Comparison of ENCODE assay signal across 14 cellular contexts in genomic region chr12:108816652-108817335, GRCh38. TPM values are rescaled to one million over a fixed set of nuclear protein-coding genes. Genes with fewer than 3 reads are reported as not detected.
DNase-seq lines count a peak whose midpoint lies in the region; ATAC-seq, FAIRE-seq and TF ChIP-seq lines count a peak whose summit lies in the region.
"Had no signal": no experiment of that assay in that cellular context is flagged by ENCODE, and none has a peak within 500 bp of the region (broad histone marks: within the 10 kb centered on the region; RNA-seq: fewer than 3 reads in every experiment).

No MANE protein-coding gene starts in this region.

- peak overlapping the region; percentile 83 for H3K27ac Mint-ChIP-seq in T-helper 17 cell

- CTCF ChIA-PET in GM10248 (lab: Yijun Ruan, JAX) = interaction anchor here (1.0 to 4.4 kb wide), 4 partner anchors 10 to 199 kb away, joined by 4 to 32 read pairs (median 5); no protein-coding TSS in a partner anchor

- H3K4me1 Mint-ChIP-seq in T-helper 17 cell = peaks cover 2% of the 10 kb centered on the region

- no peak overlapping the region for H3K4me3 Mint-ChIP-seq in T-helper 17 cell

- ATAC-seq in T-helper 17 cell (no peak), Right ventricle myocardium superior (ENCODE audit: poor library complexity) (peak; percentile 65), sciatic nerve (peak; percentile 12), HG03460 (IDR thresholded peaks at IDR 0.05; ENCODE audit: unreplicated experiment) (no peak)

- peak; percentile 41 for DNase-seq in DMS79 treated with DMSO at 0.1 percent for 48 hours (lab: John Stamatoyannopoulos, UW)
- no peak for DNase-seq in T-helper 17 cell
- peak; percentile 81 for DNase-seq in Right ventricle myocardium superior
- no peak for DNase-seq in sciatic nerve (ENCODE audit: low spot score)
- DNase-seq in NK-92 (lab: John Stamatoyannopoulos, UW; ENCODE audit: unreplicated experiment) = no peak
- DNase-seq in GM10248 (ENCODE audit: extremely low spot score) = no peak
- DNase-seq in RCC 7860 (ENCODE audit: low spot score) = no peak
- DNase-seq: activated effector memory CD4-positive, alpha-beta T cell treated with anti-CD3 and anti-CD28 coated beads, Interleukin-2, amount 50 U/mL, for 16 hours; Caco-2; NCI-H1417 treated with DMSO at 0.1 percent for 48 hours; occipital lobe; stimulated activated CD4-positive, alpha-beta T cell treated with anti-CD3 and anti-CD28 coated beads, Interleukin-1b, Interleukin-23, amount 100 ng/mL, for 48 hours had no signal

- H3K36me3 Mint-ChIP-seq in T-helper 17 cell (ENCODE audit: low read depth) = peaks cover 4% of the 10 kb centered on the region

- no peaks in the 10 kb centered on the region for H3K9me3 ChIP-seq in T-helper 17 cell (ENCODE audit: control insufficient read depth, low read length, poor library complexity, severe bottlenecking)
- H3K9me3 ChIP-seq: Caco-2 had no signal

- no peaks in the 10 kb centered on the region for H3K27me3 Mint-ChIP-seq in T-helper 17 cell

- TF ChIP-seq CTCF in GM10248 (IDR thresholded peaks at IDR 0.05; ENCODE audit: control extremely low read depth, extremely low read depth, low read depth, missing control alignments) = no peak

- POLR2A ChIA-PET in GM10248 (lab: Yijun Ruan, JAX) = no interaction called here

- FAIRE-seq in RCC 7860 (lab: Jason Lieb, UNC) = no peak
- FAIRE-seq: colon had no signal

- intact Hi-C loops in Right ventricle myocardium superior (cut with DNase I) = loop anchor here (5.0 kb wide), 1 partner anchor 36 kb away; no protein-coding TSS in a partner anchor
- intact Hi-C loops in sciatic nerve (cut with DNase I) = loop anchor here (5.0 kb wide), 1 partner anchor 41 kb away; the partner anchor contains the start of gene SSH1

RNA-seq across cellular contexts. Expression of gene SSH1, which starts 40.6 kb away (rescaled TPM):
- total RNA-seq in T-helper 17 cell (10 to 100 TPM; 22.3 to 31.2 TPM), Right ventricle myocardium superior (26.3 TPM), sciatic nerve (74.3 TPM)

Comparison
In these comparisons a context has a peak if more than half of its experiments do, and no peak if none do; other contexts are left out.
1. DNase-seq: peak in DMS79 treated with DMSO at 0.1 percent for 48 hours (single experiment) and Right ventricle myocardium superior (single experiment); none in T-helper 17 cell (0 of 3), sciatic nerve (single experiment), NK-92 (single experiment), GM10248 (single experiment) and RCC 7860 (single experiment).
2. ATAC-seq: peak in Right ventricle myocardium superior (single experiment) and sciatic nerve (single experiment); none in T-helper 17 cell (single experiment) and HG03460 (single experiment).